18 cellular contexts compared by ENCODE assay signal in genomic region chr4:168474660-168475320, GRCh38. TPM values are rescaled to one million over a fixed set of nuclear protein-coding genes. Genes with fewer than 3 reads are reported as not detected.
DNase-seq lines count a peak whose midpoint lies in the region; ATAC-seq and TF ChIP-seq lines count a peak whose summit lies in the region.
"Had no signal": no experiment of that assay in that cellular context is flagged by ENCODE, and none has a peak within 500 bp of the region (broad histone marks: within the 10 kb centered on the region; RNA-seq: fewer than 3 reads in every experiment).

No MANE protein-coding gene starts in this region.

- no peaks in the 10 kb centered on the region for H3K9me2 ChIP-seq in PC-9 (ENCODE audit: insufficient read depth)

- no peak for DNase-seq in activated naive CD8-positive, alpha-beta T cell treated with anti-CD3 and anti-CD28 coated beads, Interleukin-2, amount 50 U/mL, for 24 hours
- no peak for DNase-seq in PC-9
- DNase-seq in dedifferentiated amniotic fluid mesenchymal stem cell (ENCODE audit: extremely low spot score) = peak; percentile 45
- no peak for DNase-seq in osteocyte (ENCODE audit: extremely low spot score, unreplicated experiment)
- no peak for DNase-seq in tibial artery
- no peak for DNase-seq in DMS53 (lab: John Stamatoyannopoulos, UW)
- DNase-seq: activated CD4-positive, alpha-beta T cell treated with anti-CD3 and anti-CD28 coated beads, Interleukin-2, amount 50 U/mL, for 1 hour; heart right ventricle; left ventricle myocardium inferior; mucosa of descending colon; NCI-H524 treated with DMSO at 0.1 percent for 48 hours; nucleus accumbens; Right ventricle myocardium superior; WERI-Rb-1 had no signal

- ATAC-seq in activated naive CD8-positive, alpha-beta T cell treated with anti-CD3 and anti-CD28 coated beads, Interleukin-2, amount 50 U/mL, for 24 hours = no peak
- ATAC-seq in GM19023 (IDR thresholded peaks at IDR 0.05; ENCODE audit: unreplicated experiment) = no peak
- ATAC-seq: heart right ventricle, mucosa of descending colon had no signal

- no peaks in the 10 kb centered on the region; the same call in 1 of the 2 replicates for H3K4me1 ChIP-seq in PC-9 (replicated peaks; ENCODE audit: insufficient read depth)
- H3K4me1 ChIP-seq in tibial artery = no peaks in the 10 kb centered on the region

- POLR2A ChIA-PET in PC-9 (lab: Charles Lee; ENCODE audit: unreplicated experiment) = interaction anchor here (0.6 to 0.7 kb wide), 3 partner anchors 13 to 156 kb away, joined by 4 read pairs; partner anchors contain the start of gene DDX60

- BruUV-seq in PC-9 (replicated peaks; lab: Mats Ljungman, UMichigan) = no TSS peak

- H4K20me1 ChIP-seq in PC-9 (ENCODE audit: insufficient read depth) = no peaks in the 10 kb centered on the region
- H4K20me1 ChIP-seq: BLaER1 had no signal

- peaks cover 5% of the 10 kb centered on the region; the same call in 1 of the 2 replicates for H3K79me2 ChIP-seq in PC-9 (ENCODE audit: low read depth)

- no peak overlapping the region for H3K4me2 ChIP-seq in PC-9
- H3K4me2 ChIP-seq: BLaER1 had no signal

- H3K27me3 ChIP-seq in PC-9 (ENCODE audit: insufficient read depth, low read depth) (no peaks in the 10 kb centered on the region), tibial artery (no peaks in the 10 kb centered on the region)
- H3K27me3 ChIP-seq: BLaER1, heart right ventricle had no signal

- H3K36me3 ChIP-seq in PC-9 (ENCODE audit: low read depth) (no peaks in the 10 kb centered on the region), tibial artery (peaks cover 11 to 15% (median 15%) of the 10 kb centered on the region in 3 donors)
- H3K36me3 ChIP-seq: WERI-Rb-1 had no signal

- no peaks in the 10 kb centered on the region for H3F3A ChIP-seq in PC-9 (ENCODE audit: insufficient read depth, low read depth)

- peak overlapping the region; percentile 50 for H3K27ac Mint-ChIP-seq in activated naive CD8-positive, alpha-beta T cell
- no peak overlapping the region for H3K27ac Mint-ChIP-seq in activated naive CD8-positive, alpha-beta T cell treated with anti-CD3 and anti-CD28 coated beads, Interleukin-2, amount 50 U/mL, for 24 hours
- peak overlapping the region; percentile 84 for H3K27ac Mint-ChIP-seq in osteocyte (ENCODE audit: unreplicated experiment)
- H3K27ac Mint-ChIP-seq: T-helper 1 cell treated with Interleukin-12 subunit alpha and Interleukin-12 subunit beta and Interleukin-4 antibody, amounts not matched to agents 30 μg/mL and 1 μg/mL, for 36 hours had no signal

- CTCF ChIA-PET in PC-9 (lab: Charles Lee) = no interaction called here

- H3K27me3 Mint-ChIP-seq in activated naive CD8-positive, alpha-beta T cell = no peaks in the 10 kb centered on the region
- H3K27me3 Mint-ChIP-seq in activated naive CD8-positive, alpha-beta T cell treated with anti-CD3 and anti-CD28 coated beads, Interleukin-2, amount 50 U/mL, for 24 hours = no peaks in the 10 kb centered on the region
- H3K27me3 Mint-ChIP-seq in osteocyte (ENCODE audit: unreplicated experiment) = no peaks in the 10 kb centered on the region

- peaks cover 29% of the 10 kb centered on the region for H3K36me3 Mint-ChIP-seq in activated naive CD8-positive, alpha-beta T cell
- H3K36me3 Mint-ChIP-seq in activated naive CD8-positive, alpha-beta T cell treated with anti-CD3 and anti-CD28 coated beads, Interleukin-2, amount 50 U/mL, for 24 hours (ENCODE audit: low read depth) = peaks cover 25% of the 10 kb centered on the region
- peaks cover 15% of the 10 kb centered on the region for H3K36me3 Mint-ChIP-seq in osteocyte (ENCODE audit: unreplicated experiment)

- no peaks in the 10 kb centered on the region for H3K9me3 Mint-ChIP-seq in activated naive CD8-positive, alpha-beta T cell (ENCODE audit: low read depth)
- no peaks in the 10 kb centered on the region for H3K9me3 Mint-ChIP-seq in activated naive CD8-positive, alpha-beta T cell treated with anti-CD3 and anti-CD28 coated beads, Interleukin-2, amount 50 U/mL, for 24 hours
- no peaks in the 10 kb centered on the region for H3K9me3 Mint-ChIP-seq in osteocyte (ENCODE audit: unreplicated experiment)
- H3K9me3 Mint-ChIP-seq: T-helper 1 cell treated with Interleukin-12 subunit alpha and Interleukin-12 subunit beta and Interleukin-4 antibody, amounts not matched to agents 30 μg/mL and 1 μg/mL, for 36 hours had no signal

- no peak overlapping the region for H2AFZ ChIP-seq in PC-9

- intact Hi-C loops in PC-9 (cut with micrococcal nuclease; ENCODE audit: unreplicated experiment) = loop anchor here (5.0 kb wide), 1 partner anchor 157 kb away; the partner anchor contains the start of gene DDX60
- intact Hi-C loops in tibial artery (cut with DNase I; ENCODE audit: low total_unique reads) = no loop called here

- H3K9me3 ChIP-seq in PC-9 (ENCODE audit: insufficient read depth, low read depth) (no peaks in the 10 kb centered on the region), tibial artery (no peaks in the 10 kb centered on the region)
- H3K9me3 ChIP-seq: BLaER1, heart right ventricle, left ventricle myocardium inferior, mucosa of descending colon had no signal

- no peak overlapping the region for H3K4me3 Mint-ChIP-seq in activated naive CD8-positive, alpha-beta T cell
- H3K4me3 Mint-ChIP-seq in activated naive CD8-positive, alpha-beta T cell treated with anti-CD3 and anti-CD28 coated beads, Interleukin-2, amount 50 U/mL, for 24 hours = no peak overlapping the region
- H3K4me3 Mint-ChIP-seq in osteocyte (ENCODE audit: unreplicated experiment) = peak overlapping the region; percentile 62
- H3K4me3 Mint-ChIP-seq: T-helper 1 cell treated with Interleukin-12 subunit alpha and Interleukin-12 subunit beta and Interleukin-4 antibody, amounts not matched to agents 30 μg/mL and 1 μg/mL, for 36 hours had no signal

- H3K4me1 Mint-ChIP-seq in activated naive CD8-positive, alpha-beta T cell (ENCODE audit: low read depth) = peaks cover 50% of the 10 kb centered on the region
- H3K4me1 Mint-ChIP-seq in activated naive CD8-positive, alpha-beta T cell treated with anti-CD3 and anti-CD28 coated beads, Interleukin-2, amount 50 U/mL, for 24 hours = peaks cover 48% of the 10 kb centered on the region
- H3K4me1 Mint-ChIP-seq in osteocyte (ENCODE audit: unreplicated experiment) = peaks cover 24% of the 10 kb centered on the region

- H3K4me3 ChIP-seq in PC-9 (no peak overlapping the region), tibial artery (no peak overlapping the region)
- H3K4me3 ChIP-seq: BLaER1, heart right ventricle, left ventricle myocardium inferior, mucosa of descending colon had no signal

- 0 out of 2 replicates have a peak overlapping the region, but pooled peaks have one; percentile 0 for H3K27ac ChIP-seq in PC-9
- H3K27ac ChIP-seq in tibial artery = no peak overlapping the region
- H3K27ac ChIP-seq: BLaER1, heart right ventricle, left ventricle myocardium inferior, WERI-Rb-1 had no signal

- TF ChIP-seq CTCF in PC-9 (conservative IDR thresholded peaks at IDR 0.05) (no peak), osteocyte (IDR thresholded peaks at IDR 0.05) (no peak), tibial artery (IDR thresholded peaks at IDR 0.05) (no peak)

RNA-seq across cellular contexts. Expression of gene DDX60L, which starts 5.5 kb away (rescaled TPM):
- total RNA-seq in PC-9 (2021) (68.1 and 71.7 TPM in 2 replicates), osteocyte (7.1 and 7.6 TPM in 2 replicates)

RNA-seq across cellular contexts. Expression of gene PALLD, which starts 22.1 kb away (rescaled TPM):
- total RNA-seq in PC-9 (2021) = 139 and 156 TPM in 2 replicates
- total RNA-seq in osteocyte = 396 and 397 TPM in 2 replicates
